Comparison of ENCODE assay signal across 22 cellular contexts in the genomic region with DNA sequence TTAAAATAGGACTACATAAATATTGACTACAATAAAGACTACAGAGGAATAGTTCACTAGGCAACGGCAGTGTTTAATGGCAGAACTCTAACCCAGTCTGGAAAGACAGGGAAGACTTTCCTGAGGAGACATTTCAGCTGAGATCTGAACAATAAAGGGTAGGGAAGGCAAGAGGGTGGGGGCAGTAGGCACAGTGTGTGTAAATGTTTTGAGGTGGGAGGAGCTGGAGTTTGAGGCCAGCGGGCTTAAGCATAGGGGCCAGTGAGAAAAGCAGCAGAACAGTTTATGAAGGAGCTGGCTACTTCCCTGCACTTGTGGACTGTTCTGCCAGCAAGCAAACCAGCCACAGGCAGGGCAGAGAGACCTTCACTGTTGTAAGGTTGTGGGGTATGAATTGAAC.
DNase-seq lines count a peak whose midpoint lies in the region; ATAC-seq and TF ChIP-seq lines count a peak whose summit lies in the region.
"Had no signal": no experiment of that assay in that cellular context is flagged by ENCODE, and none has a peak within 500 bp of the region (broad histone marks: within the 10 kb centered on the region; RNA-seq: fewer than 3 reads in every experiment).

No MANE protein-coding gene starts in this region.

- H3K36me3 ChIP-seq in HUES64 (ENCODE audit: insufficient read depth, low read length), result no peaks in the 10 kb centered on the region
- H3K36me3 ChIP-seq in tibial artery, result no peaks in the 10 kb centered on the region
- H3K36me3 ChIP-seq in WERI-Rb-1, result no peaks in the 10 kb centered on the region
- H3K36me3 ChIP-seq in upper lobe of right lung, result no peaks in the 10 kb centered on the region
- H3K36me3 ChIP-seq: MG63 had no signal

- peaks cover 11% of the 10 kb centered on the region for H3K36me3 Mint-ChIP-seq in glutamatergic neuron (ENCODE audit: unreplicated experiment)
- no peaks in the 10 kb centered on the region for H3K36me3 Mint-ChIP-seq in neural crest cell (ENCODE audit: low read depth)

- WGBS in HUES64, result 44% methylated on average over 2 of the region's 2 CpGs

- H3K27ac Mint-ChIP-seq in glutamatergic neuron (ENCODE audit: unreplicated experiment) (peak overlapping the region; percentile 97), neural crest cell (ENCODE audit: unreplicated experiment) (peak overlapping the region; percentile 48)
- H3K27ac Mint-ChIP-seq: activated T-helper 1 cell treated with anti-CD3 and anti-CD28 coated beads, Interleukin-12 subunit alpha, Interleukin-12 subunit beta, Interleukin-2, Interleukin-4 antibody, amounts not matched to agents 30 ng/mL and 10 ng/mL and 1 ng/mL, durations not matched to agents 14 hours and 24 hours and 36 hours had no signal

- TF ChIP-seq CTCF in glutamatergic neuron (IDR thresholded peaks at IDR 0.05; ENCODE audit: partially characterized antibody, unreplicated experiment) (no peak), neural crest cell (conservative IDR thresholded peaks at IDR 0.05) (no peak), tibial artery (IDR thresholded peaks at IDR 0.05) (no peak), WERI-Rb-1 (IDR thresholded peaks at IDR 0.05; ENCODE audit: low read depth, low read length) (no peak), upper lobe of right lung (IDR thresholded peaks at IDR 0.05) (no peak)

- H3K9me3 ChIP-seq in HUES64 (ENCODE audit: insufficient read depth, low read depth, low read length), result peaks cover 10% of the 10 kb centered on the region
- peaks cover 0 to 6% (median 0%) of the 10 kb centered on the region in 3 donors for H3K9me3 ChIP-seq in tibial artery
- no peaks in the 10 kb centered on the region for H3K9me3 ChIP-seq in WERI-Rb-1 (ENCODE audit: severe bottlenecking)
- no peaks in the 10 kb centered on the region for H3K9me3 ChIP-seq in upper lobe of right lung

- DNase-seq in glutamatergic neuron (no peak), neural crest cell (ENCODE audit: low read depth, low spot score) (no peak), tibial artery (no peak), WERI-Rb-1 (no peak), upper lobe of right lung (no peak)
- no peak for DNase-seq in activated CD4-positive, CD25-positive, alpha-beta regulatory T cell treated with anti-CD3 and anti-CD28 coated beads, Interleukin-2, amount 50 U/mL, for 72 hours
- DNase-seq: activated CD4-positive, alpha-beta T cell treated with anti-CD3 and anti-CD28 coated beads, Interleukin-2, amount 50 U/mL, for 4 hours; activated naive CD4-positive, alpha-beta T cell treated with anti-CD3 and anti-CD28 coated beads, Interleukin-2, amount 50 U/mL, for 16 hours; amygdala; DND-41; dorsolateral prefrontal cortex; islet precursor cell; MG63; NCI-H1417; NCI-H2081 treated with DMSO at 0.1 percent for 48 hours; stimulated activated CD8-positive, alpha-beta memory T cell treated with anti-CD3 and anti-CD28 coated beads, Interleukin-4, amount 100 ng/mL, for 48 hours had no signal

- intact Hi-C loops in tibial artery (cut with DNase I; ENCODE audit: low total_unique reads), result no loop called here
- intact Hi-C loops in upper lobe of right lung (cut with DNase I), result no loop called here

- no peak for ATAC-seq in upper lobe of right lung
- ATAC-seq: SK-N-SH treated with all-trans-retinoic acid at 6 μM for 48 hours had no signal

- H3K27me3 Mint-ChIP-seq in glutamatergic neuron (ENCODE audit: unreplicated experiment), result peaks cover 7% of the 10 kb centered on the region
- H3K27me3 Mint-ChIP-seq in neural crest cell (ENCODE audit: low read depth), result no peaks in the 10 kb centered on the region

- peaks cover 31% of the 10 kb centered on the region for H3K4me1 Mint-ChIP-seq in glutamatergic neuron (ENCODE audit: low read depth, unreplicated experiment)
- peaks cover 17% of the 10 kb centered on the region for H3K4me1 Mint-ChIP-seq in neural crest cell
- H3K4me1 Mint-ChIP-seq: central memory CD8-positive, alpha-beta T cell had no signal

- H3K27ac ChIP-seq in HUES64 (ENCODE audit: low read depth, low read length) (peak overlapping the region; percentile 81; the same call in 1 of the 2 replicates), tibial artery (peak overlapping the region; percentile 53 to 67), WERI-Rb-1 (no peak overlapping the region), upper lobe of right lung (no peak overlapping the region)
- H3K27ac ChIP-seq: C4-2B, dorsolateral prefrontal cortex, epithelial cell of prostate had no signal

- H3K27me3 ChIP-seq in HUES64 (ENCODE audit: insufficient read depth, low read length) (no peaks in the 10 kb centered on the region), tibial artery (no peaks in the 10 kb centered on the region), WERI-Rb-1 (ENCODE audit: insufficient read depth, low read depth, severe bottlenecking) (no peaks in the 10 kb centered on the region), upper lobe of right lung (no peaks in the 10 kb centered on the region)
- H3K27me3 ChIP-seq: dorsolateral prefrontal cortex, MG63 had no signal

- H3K4me3 Mint-ChIP-seq in glutamatergic neuron (ENCODE audit: unreplicated experiment) (no peak overlapping the region), neural crest cell (no peak overlapping the region)
- H3K4me3 Mint-ChIP-seq: activated T-helper 1 cell treated with anti-CD3 and anti-CD28 coated beads, Interleukin-12 subunit alpha, Interleukin-12 subunit beta, Interleukin-2, Interleukin-4 antibody, amounts not matched to agents 30 ng/mL and 10 ng/mL and 1 ng/mL, durations not matched to agents 14 hours and 24 hours and 36 hours; central memory CD8-positive, alpha-beta T cell had no signal

- H3K4me3 ChIP-seq in HUES64 (ENCODE audit: low read length), result 0 out of 2 replicates have a peak overlapping the region, but pooled peaks have one; percentile 6
- H3K4me3 ChIP-seq in tibial artery, result no peak overlapping the region
- no peak overlapping the region for H3K4me3 ChIP-seq in WERI-Rb-1 (ENCODE audit: low read depth, low read length)
- no peak overlapping the region for H3K4me3 ChIP-seq in upper lobe of right lung
- H3K4me3 ChIP-seq: dorsolateral prefrontal cortex, MG63 had no signal

- H3K9ac ChIP-seq in HUES64 (ENCODE audit: low read depth, low read length), result no peak overlapping the region

- H3K4me1 ChIP-seq in HUES64 (ENCODE audit: insufficient read depth, low read length), result peaks cover 27% of the 10 kb centered on the region
- peaks cover 0 to 35% (median 23%) of the 10 kb centered on the region in 4 donors for H3K4me1 ChIP-seq in tibial artery
- no peaks in the 10 kb centered on the region for H3K4me1 ChIP-seq in upper lobe of right lung

- H3K9me3 Mint-ChIP-seq in glutamatergic neuron (ENCODE audit: unreplicated experiment) (peaks cover 15% of the 10 kb centered on the region), neural crest cell (peaks cover 3% of the 10 kb centered on the region)
- H3K9me3 Mint-ChIP-seq: central memory CD8-positive, alpha-beta T cell had no signal

Comparison
In these comparisons a context has a peak if more than half of its experiments do, and no peak if none do; other contexts are left out.
1. H3K27ac ChIP-seq: peak in HUES64 (single experiment) and tibial artery (2 of 2); none in WERI-Rb-1 (single experiment) and upper lobe of right lung (single experiment).